9 cellular contexts compared by ENCODE assay signal in genomic region chr22:38336699-38337098, GRCh38. TPM values are rescaled to one million over a fixed set of nuclear protein-coding genes. Genes with fewer than 3 reads are reported as not detected.
A peak's percentile ranks its signal among the peaks of the same experiment; 100 is the strongest.
DNase-seq lines count a peak whose midpoint lies in the region; TF ChIP-seq lines count a peak whose summit lies in the region.
"Had no signal": no experiment of that assay in that cellular context is flagged by ENCODE, and none has a peak within 500 bp of the region (broad histone marks: within the 10 kb centered on the region; RNA-seq: fewer than 3 reads in every experiment).

No MANE protein-coding gene starts in this region.

- H3K9ac ChIP-seq in HUES6 (ENCODE audit: low read length) (no peak overlapping the region), mesendoderm (ENCODE audit: low read length) (peak overlapping the region; percentile 71)

- H3K18ac ChIP-seq in mesendoderm (ENCODE audit: low read length): no peak overlapping the region

- H3K9me3 ChIP-seq in HUES6 (ENCODE audit: control insufficient read depth, insufficient read depth, low read depth, low read length): no peaks in the 10 kb centered on the region
- H3K9me3 ChIP-seq: colonic mucosa had no signal

- no peaks in the 10 kb centered on the region for H3K79me2 ChIP-seq in mesendoderm (ENCODE audit: control insufficient read depth, insufficient read depth, low read length)

- H3K4me2 ChIP-seq in mesendoderm (ENCODE audit: low read length): no peak overlapping the region

- H3K27me3 Mint-ChIP-seq in MCF 10A (ENCODE audit: insufficient read depth, unreplicated experiment): no peaks in the 10 kb centered on the region

- DNase-seq in AG09309 (ENCODE audit: low read depth): no peak
- DNase-seq in MCF 10A (ENCODE audit: unreplicated experiment): no peak
- no peak for DNase-seq in mesendoderm
- no peak for DNase-seq in HUDEP-2 (lab: John Stamatoyannopoulos, UW; ENCODE audit: unreplicated experiment in 76 of 76)
- DNase-seq in AML-193 (lab: John Stamatoyannopoulos, UW): no peak
- DNase-seq in NCI-H1048 (lab: John Stamatoyannopoulos, UW): no peak
- no peak for DNase-seq in AG20443 (ENCODE audit: low spot score)

- no peak overlapping the region for H2BK15ac ChIP-seq in mesendoderm (replicated peaks; ENCODE audit: low read depth)

- no peak overlapping the region for H2BK120ac ChIP-seq in mesendoderm (ENCODE audit: low read depth, low read length)

- no peak overlapping the region for H3K27ac Mint-ChIP-seq in MCF 10A (ENCODE audit: low read depth, unreplicated experiment)

- peak overlapping the region; percentile 47 for H3K4me3 ChIP-seq in AG09309 (ENCODE audit: control insufficient read depth, low read depth, low read length)
- H3K4me3 ChIP-seq in HUES6 (ENCODE audit: low read depth, low read length): peak overlapping the region; percentile 62
- no peak overlapping the region for H3K4me3 ChIP-seq in mesendoderm (ENCODE audit: low read length)

- no peak overlapping the region for H3K4ac ChIP-seq in mesendoderm (ENCODE audit: low read depth, low read length)

- CTCF ChIA-PET in MCF 10A (lab: Yijun Ruan, JAX): interaction anchor here (1.0 kb wide), 1 partner anchor 22 kb away, joined by 3 read pairs; no protein-coding TSS in a partner anchor

- no peaks in the 10 kb centered on the region for H3K9me3 Mint-ChIP-seq in MCF 10A (ENCODE audit: unreplicated experiment)

- no peaks in the 10 kb centered on the region for H3K79me1 ChIP-seq in mesendoderm (ENCODE audit: low read length)

- no CpG with 5 or more reads among the region's 9 CpGs for WGBS in mesendoderm (ENCODE audit: extremely low coverage, insufficient coverage, low lambda C conversion rate)

- H3K4me1 Mint-ChIP-seq in MCF 10A (ENCODE audit: insufficient read depth, unreplicated experiment): peaks cover 7% of the 10 kb centered on the region

- H2BK5ac ChIP-seq in mesendoderm (ENCODE audit: low read length): no peak overlapping the region

- no peak overlapping the region for H4K8ac ChIP-seq in mesendoderm (ENCODE audit: low read depth, low read length)

- TSS peak; percentile 86 for BruUV-seq in MCF 10A (replicated peaks; lab: Mats Ljungman, UMichigan)

- H3K36me3 Mint-ChIP-seq in MCF 10A (ENCODE audit: insufficient read depth, unreplicated experiment): no peaks in the 10 kb centered on the region

- intact Hi-C loops in MCF 10A (cut with micrococcal nuclease): no loop called here

- H3K27ac ChIP-seq in HUES6 (ENCODE audit: low read depth, low read length): no peak overlapping the region
- no peak overlapping the region for H3K27ac ChIP-seq in mesendoderm (ENCODE audit: low read depth, low read length)
- H3K27ac ChIP-seq: colonic mucosa had no signal

- TF ChIP-seq CTCF in AG09309 (IDR thresholded peaks at IDR 0.05; ENCODE audit: control insufficient read depth, insufficient read depth, low read depth, low read length, missing control alignments): no peak
- TF ChIP-seq CTCF in MCF 10A (IDR thresholded peaks at IDR 0.05; ENCODE audit: unreplicated experiment): no peak

- H3K36me3 ChIP-seq in HUES6 (ENCODE audit: control insufficient read depth, insufficient read depth, low read length): no peaks in the 10 kb centered on the region
- H3K36me3 ChIP-seq in mesendoderm (ENCODE audit: control insufficient read depth, insufficient read depth, low read length): no peaks in the 10 kb centered on the region
- H3K36me3 ChIP-seq: colonic mucosa had no signal

- H3K56ac ChIP-seq in mesendoderm (ENCODE audit: low read length): no peak overlapping the region

- H4K5ac ChIP-seq in mesendoderm (ENCODE audit: low read length): no peak overlapping the region

- no peak overlapping the region for H3K23ac ChIP-seq in mesendoderm (ENCODE audit: low read length)

- H3K27me3 ChIP-seq in HUES6 (ENCODE audit: control insufficient read depth, insufficient read depth, low read length): peaks cover 8% of the 10 kb centered on the region; the same call in 1 of the 2 replicates
- H3K27me3 ChIP-seq in mesendoderm (ENCODE audit: insufficient read depth, low read length, poor library complexity): no peaks in the 10 kb centered on the region
- H3K27me3 ChIP-seq: colonic mucosa had no signal

- peak overlapping the region; percentile 61 for H3K4me3 Mint-ChIP-seq in MCF 10A (ENCODE audit: unreplicated experiment)

- peaks cover 14% of the 10 kb centered on the region for H3K4me1 ChIP-seq in HUES6 (ENCODE audit: control insufficient read depth, insufficient read depth, low read length)
- H3K4me1 ChIP-seq in mesendoderm (ENCODE audit: control insufficient read depth, low read depth, low read length): no peaks in the 10 kb centered on the region

- no peak overlapping the region for H2AK5ac ChIP-seq in mesendoderm (ENCODE audit: low read length)

- POLR2A ChIA-PET in MCF 10A (lab: Yijun Ruan, JAX): interaction anchor here (0.9 kb wide), 1 partner anchor 9 kb away, joined by 3 read pairs; no protein-coding TSS in a partner anchor

RNA-seq across cellular contexts. Expression of gene CSNK1E, which starts 19.5 kb away (rescaled TPM):
- total RNA-seq in MCF 10A (2022): 354 and 425 TPM in 2 replicates
- 124 TPM for polyA plus RNA-seq in mesendoderm (2013, experiment 1 of 2)
- 125 TPM for polyA plus RNA-seq in mesendoderm (2013, experiment 2 of 2)
